8 cellular contexts compared by ENCODE assay signal in the genomic region with DNA sequence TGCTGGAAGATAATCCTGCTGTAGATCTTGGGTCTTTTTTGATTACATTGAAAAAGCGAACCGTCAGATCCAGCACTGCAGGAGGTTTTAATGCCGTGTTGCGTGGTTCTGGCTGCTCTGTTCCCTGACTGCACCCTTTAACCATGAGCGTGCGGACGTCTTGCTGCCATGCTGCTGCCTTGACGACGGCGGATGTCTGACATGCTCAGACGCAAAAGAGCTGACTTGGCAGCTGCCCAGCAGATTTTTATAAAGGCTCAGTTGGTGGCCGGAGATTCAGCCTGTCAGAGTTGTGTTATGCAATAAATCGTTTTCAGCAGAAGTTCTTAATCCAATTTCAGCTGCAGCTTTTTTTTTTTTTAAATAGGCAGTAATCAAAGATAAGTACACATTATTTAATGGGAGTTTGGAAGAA.
DNase-seq lines count a peak whose midpoint lies in the region; ATAC-seq and TF ChIP-seq lines count a peak whose summit lies in the region.

No MANE protein-coding gene starts in this region.

- intact Hi-C loops in adrenal gland (cut with DNase I) (no loop called here), heart left ventricle (cut with DNase I) (loop anchor here in 1 of 10 donors (10.0 kb wide), 1 partner anchor 100 kb away; no protein-coding TSS in a partner anchor), prostate gland (cut with DNase I) (no loop called here)

- in situ Hi-C loops in KBM-7 (cut with MboI; ENCODE audit: low pct_unique_long_range_greater_than_20kb, low sequenced_read_pairs): no loop called here

- POLR2A ChIA-PET in BJ (lab: Charles Lee): interaction anchor here (0.6 kb wide), 1 partner anchor 39 kb away, joined by 5 read pairs; no protein-coding TSS in a partner anchor

- no peaks in the 10 kb centered on the region for H3K36me3 ChIP-seq in BJ (ENCODE audit: control insufficient read depth, insufficient read depth, low read length)
- H3K36me3 ChIP-seq in adrenal gland (replicated peaks in 1 of 2): no peaks in the 10 kb centered on the region
- H3K36me3 ChIP-seq in heart left ventricle: no peaks in the 10 kb centered on the region
- no peaks in the 10 kb centered on the region for H3K36me3 ChIP-seq in prostate gland

- H3K4me3 ChIP-seq in BJ (ENCODE audit: low read depth, low read length): no peak overlapping the region
- H3K4me3 ChIP-seq in adrenal gland: peak overlapping the region in 1 of 4 donors; percentile 8
- H3K4me3 ChIP-seq in heart left ventricle: peak overlapping the region in 2 of 12 donors; percentile 9 to 19
- no peak overlapping the region for H3K4me3 ChIP-seq in prostate gland

- peaks cover 9% of the 10 kb centered on the region for H3K36me3 Mint-ChIP-seq in stimulated activated memory B cell treated with anti-CD40 and anti-IgM and Interleukin-4, amounts not matched to agents 10 μg/mL and 1 μg/mL and 100 μg/mL, for 72 hours

- peaks cover 18 to 48% of the 10 kb centered on the region in 2 donors for H3K4me1 ChIP-seq in adrenal gland (replicated peaks in 1 of 2)
- peaks cover 6 to 78% (median 49%) of the 10 kb centered on the region in 12 donors for H3K4me1 ChIP-seq in heart left ventricle
- peaks cover 4% of the 10 kb centered on the region for H3K4me1 ChIP-seq in prostate gland (replicated peaks)

- H3K4me1 Mint-ChIP-seq in stimulated activated memory B cell treated with anti-CD40 and anti-IgM and Interleukin-4, amounts not matched to agents 10 μg/mL and 1 μg/mL and 100 μg/mL, for 72 hours: peaks cover 44% of the 10 kb centered on the region

- H3K4me3 Mint-ChIP-seq in stimulated activated memory B cell treated with anti-CD40 and anti-IgM and Interleukin-4, amounts not matched to agents 10 μg/mL and 1 μg/mL and 100 μg/mL, for 72 hours: no peak overlapping the region

- WGBS in adrenal gland, 4 donors: 4 to 17% (median 9%) methylated on average over 13 of the region's 13 CpGs
- 7 to 9% (median 8%) methylated on average over 13 of the region's 13 CpGs for WGBS in heart left ventricle, 4 donors
- WGBS in prostate gland: 3% methylated on average over 13 of the region's 13 CpGs

- DNase-seq in BJ (ENCODE audit: low read depth) (peak; percentile 77), KBM-7 (peak; percentile 88), SHP77 (lab: John Stamatoyannopoulos, UW) (peak; percentile 64 to 83), adrenal gland (peak; percentile 85 to 97 (median 92)), heart left ventricle (peak; percentile 83 to 92 (median 87)), prostate gland (ENCODE audit: low spot score) (peak; percentile 82)

- H3K9me3 Mint-ChIP-seq in stimulated activated memory B cell treated with anti-CD40 and anti-IgM and Interleukin-4, amounts not matched to agents 10 μg/mL and 1 μg/mL and 100 μg/mL, for 72 hours: no peaks in the 10 kb centered on the region

- CTCF ChIA-PET in BJ (lab: Yijun Ruan, JAX): no interaction called here

- H3K27ac Mint-ChIP-seq in stimulated activated memory B cell treated with anti-CD40 and anti-IgM and Interleukin-4, amounts not matched to agents 10 μg/mL and 1 μg/mL and 100 μg/mL, for 72 hours: no peak overlapping the region

- peak; percentile 52 to 93 (median 90) for ATAC-seq in heart left ventricle
- ATAC-seq in GM18861 (IDR thresholded peaks at IDR 0.05; ENCODE audit: unreplicated experiment): no peak
- no peak for ATAC-seq in stimulated activated memory B cell treated with anti-CD40 and anti-IgM and Interleukin-4, amounts not matched to agents 10 μg/mL and 1 μg/mL and 100 μg/mL, for 72 hours

- peak overlapping the region in 2 of 5 donors; percentile 46 to 73 for H3K27ac ChIP-seq in adrenal gland
- peak overlapping the region in 1 of 12 donors; percentile 11 for H3K27ac ChIP-seq in heart left ventricle
- H3K27ac ChIP-seq in prostate gland: no peak overlapping the region

- no peak for TF ChIP-seq POLR2A in adrenal gland (IDR thresholded peaks at IDR 0.05)
- no peak for TF ChIP-seq POLR2A in heart left ventricle (IDR thresholded peaks at IDR 0.05)
- TF ChIP-seq POLR2A in prostate gland (IDR thresholded peaks at IDR 0.05): no peak

- no peaks in the 10 kb centered on the region for H3K9me3 ChIP-seq in adrenal gland (replicated peaks in 1 of 3)
- no peaks in the 10 kb centered on the region for H3K9me3 ChIP-seq in heart left ventricle
- H3K9me3 ChIP-seq in prostate gland: no peaks in the 10 kb centered on the region

- TF ChIP-seq CTCF in BJ (IDR thresholded peaks at IDR 0.05; ENCODE audit: insufficient read depth, low read depth, low read length) (no peak), adrenal gland (IDR thresholded peaks at IDR 0.05) (no peak), heart left ventricle (IDR thresholded peaks at IDR 0.05) (no peak), prostate gland (IDR thresholded peaks at IDR 0.05) (no peak)

- H3K27me3 ChIP-seq in BJ (ENCODE audit: control insufficient read depth, insufficient read depth, low read length) (no peaks in the 10 kb centered on the region), adrenal gland (no peaks in the 10 kb centered on the region), heart left ventricle (no peaks in the 10 kb centered on the region), prostate gland (replicated peaks; ENCODE audit: insufficient read depth) (no peaks in the 10 kb centered on the region)

- H3K27me3 Mint-ChIP-seq in stimulated activated memory B cell treated with anti-CD40 and anti-IgM and Interleukin-4, amounts not matched to agents 10 μg/mL and 1 μg/mL and 100 μg/mL, for 72 hours: no peaks in the 10 kb centered on the region

Comparison
In these comparisons a context has a peak if more than half of its experiments do, and no peak if none do; other contexts are left out.
1. ATAC-seq: peak in heart left ventricle (4 of 4); none in GM18861 (single experiment) and stimulated activated memory B cell treated with anti-CD40 and anti-IgM and Interleukin-4, amounts not matched to agents 10 μg/mL and 1 μg/mL and 100 μg/mL, for 72 hours (single experiment).
2. Peak in every context shown above with its lines, with median percentiles within 50 percentile points of each other: DNase-seq.